ENCODE assay signal across 21 cellular contexts in genomic region chr2:80302465-80303005, GRCh38. TPM values are rescaled to one million over a fixed set of nuclear protein-coding genes. Genes with fewer than 3 reads are reported as not detected.
DNase-seq lines count a peak whose midpoint lies in the region; ATAC-seq, FAIRE-seq and TF ChIP-seq lines count a peak whose summit lies in the region.
"Had no signal": no experiment of that assay in that cellular context is flagged by ENCODE, and none has a peak within 500 bp of the region (broad histone marks: within the 10 kb centered on the region; RNA-seq: fewer than 3 reads in every experiment).

No MANE protein-coding gene starts in this region.

- no peak for FAIRE-seq in GM19239 (lab: Jason Lieb, UNC)

- no peak for DNase-seq in left ventricle myocardium inferior
- no peak for DNase-seq in right atrium auricular region (ENCODE audit: low spot score)
- no peak for DNase-seq in GM19239 (ENCODE audit: insufficient read length, low spot score)
- no peak for DNase-seq in stimulated activated naive CD8-positive, alpha-beta T cell treated with anti-CD3 and anti-CD28 coated beads, Interleukin-15, Interleukin-2, amounts not matched to agents 100 U/mL and 50 U/mL, for 24 hours
- DNase-seq: ACHN; activated CD4-positive, alpha-beta T cell treated with anti-CD3 and anti-CD28 coated beads, Interleukin-2, amount 50 U/mL, for 48 hours; GDM1; Karpas-422; NCI-H1436 treated with DMSO at 0.1 percent for 48 hours; OCI-M1; stimulated activated CD4-positive, alpha-beta T cell treated with anti-CD3 and anti-CD28 coated beads, Interleukin-2, amount 100 ng/mL, for 24 hours; stimulated activated CD8-positive, alpha-beta memory T cell treated with anti-CD3 and anti-CD28 coated beads, Interleukin-4, amount 100 ng/mL, for 48 hours; uterus had no signal

- H3K4me1 ChIP-seq in left ventricle myocardium inferior (peaks cover 27% of the 10 kb centered on the region), right atrium auricular region (peaks cover 0 to 15% of the 10 kb centered on the region in 2 donors), iPS-15b (ENCODE audit: control insufficient read depth, insufficient read depth, low read length) (peaks cover 26% of the 10 kb centered on the region), parathyroid adenoma (no peaks in the 10 kb centered on the region)
- H3K4me1 ChIP-seq: foreskin keratinocyte, uterus had no signal

- TF ChIP-seq CTCF in left ventricle myocardium inferior (IDR thresholded peaks at IDR 0.05; ENCODE audit: borderline replicate concordance) (no peak), right atrium auricular region (IDR thresholded peaks at IDR 0.05) (no peak), parathyroid adenoma (IDR thresholded peaks at IDR 0.05) (no peak)

- peak overlapping the region; percentile 55 for H3K9ac ChIP-seq in iPS-15b (ENCODE audit: low read depth, low read length)
- no peak overlapping the region for H3K9ac ChIP-seq in parathyroid adenoma

- intact Hi-C loops in left ventricle myocardium inferior (cut with micrococcal nuclease) = no loop called here

- H3K27me3 ChIP-seq in left ventricle myocardium inferior (ENCODE audit: low read depth) (peaks cover 90% of the 10 kb centered on the region), right atrium auricular region (peaks cover 13 to 21% of the 10 kb centered on the region in 2 donors), iPS-15b (ENCODE audit: control insufficient read depth, insufficient read depth, low read length) (peaks cover 57% of the 10 kb centered on the region), parathyroid adenoma (ENCODE audit: control insufficient read depth, insufficient read depth, low read length) (no peaks in the 10 kb centered on the region)
- H3K27me3 ChIP-seq: uterus had no signal

- H3K27ac ChIP-seq in left ventricle myocardium inferior (replicated peaks) (no peak overlapping the region), right atrium auricular region (no peak overlapping the region), parathyroid adenoma (no peak overlapping the region)
- H3K27ac ChIP-seq: foreskin keratinocyte, SK-N-MC, uterus had no signal

- H3K4me3 ChIP-seq in left ventricle myocardium inferior (peak overlapping the region; percentile 64), right atrium auricular region (peak overlapping the region in 1 of 2 donors; percentile 48), iPS-15b (ENCODE audit: low read depth, low read length) (peak overlapping the region; percentile 43), parathyroid adenoma (ENCODE audit: low read depth, low read length) (peak overlapping the region; percentile 14)

- H3K79me2 ChIP-seq in parathyroid adenoma = no peaks in the 10 kb centered on the region

- peak overlapping the region; percentile 56 for H3K4me2 ChIP-seq in parathyroid adenoma (ENCODE audit: low read length)

- no peak overlapping the region for H2AFZ ChIP-seq in parathyroid adenoma

- H3K9me3 ChIP-seq in left ventricle myocardium inferior (replicated peaks) = no peaks in the 10 kb centered on the region
- no peaks in the 10 kb centered on the region for H3K9me3 ChIP-seq in right atrium auricular region
- H3K9me3 ChIP-seq in iPS-15b (ENCODE audit: control insufficient read depth, insufficient read depth, low read length) = no peaks in the 10 kb centered on the region
- no peaks in the 10 kb centered on the region for H3K9me3 ChIP-seq in parathyroid adenoma (ENCODE audit: control insufficient read depth, low read length)
- H3K9me3 ChIP-seq: uterus had no signal

- H3K36me3 ChIP-seq in left ventricle myocardium inferior (no peaks in the 10 kb centered on the region), right atrium auricular region (no peaks in the 10 kb centered on the region), iPS-15b (ENCODE audit: control insufficient read depth, insufficient read depth, low read length) (no peaks in the 10 kb centered on the region), parathyroid adenoma (ENCODE audit: control insufficient read depth, insufficient read depth, low read length) (no peaks in the 10 kb centered on the region)
- H3K36me3 ChIP-seq: uterus had no signal

- ATAC-seq in GM19351 (IDR thresholded peaks at IDR 0.05; ENCODE audit: unreplicated experiment) (no peak), GM21825 (IDR thresholded peaks at IDR 0.05; ENCODE audit: unreplicated experiment) (no peak)
- no peak for ATAC-seq in stimulated activated naive CD8-positive, alpha-beta T cell treated with anti-CD3 and anti-CD28 coated beads, Interleukin-15, Interleukin-2, amounts not matched to agents 100 U/mL and 50 U/mL, for 24 hours

RNA-seq across cellular contexts. Expression of gene LRRTM1, which starts 2.0 kb away (rescaled TPM):
- 0.11 TPM for total RNA-seq in left ventricle myocardium inferior
- total RNA-seq in right atrium auricular region = under 1 TPM; 0.31 to 0.37 TPM
- total RNA-seq: foreskin keratinocyte, mononuclear cell, pulmonary artery endothelial cell had no signal
